ENCODE assay signal across 16 cellular contexts in the genomic region with DNA sequence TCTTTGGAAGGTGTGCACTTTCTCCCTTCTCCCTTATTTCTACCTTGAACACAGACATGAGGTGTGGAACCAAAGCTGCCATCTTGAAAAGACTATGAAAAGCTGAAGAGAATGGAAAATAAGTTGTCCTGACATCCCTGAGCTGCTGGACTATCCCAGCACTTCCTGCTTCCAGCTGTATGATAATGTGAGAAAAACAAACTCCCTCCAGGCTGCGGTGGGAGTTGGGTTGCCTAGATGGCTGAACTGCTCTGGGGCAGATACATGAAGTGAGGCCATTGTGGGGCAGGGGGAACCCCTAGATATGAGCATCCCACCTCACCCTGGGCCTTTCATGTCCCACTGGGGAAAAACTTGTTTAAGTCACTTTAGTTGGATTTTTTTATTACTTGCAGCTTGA.
DNase-seq lines count a peak whose midpoint lies in the region; ATAC-seq and TF ChIP-seq lines count a peak whose summit lies in the region.
"Had no signal": no experiment of that assay in that cellular context is flagged by ENCODE, and none has a peak within 500 bp of the region (broad histone marks: within the 10 kb centered on the region; RNA-seq: fewer than 3 reads in every experiment).

No MANE protein-coding gene starts in this region.

- no peaks in the 10 kb centered on the region for H3K36me3 Mint-ChIP-seq in GM23338 (ENCODE audit: low read depth)

- no peak overlapping the region for H2BK5ac ChIP-seq in mesenchymal stem cell (ENCODE audit: low read depth, low read length, poor library complexity, severe bottlenecking)

- H3K9me3 ChIP-seq in mesenchymal stem cell (ENCODE audit: control insufficient read depth, low read length) = no peaks in the 10 kb centered on the region
- H3K9me3 ChIP-seq: BE2C, HAP-1 had no signal

- TF ChIP-seq CTCF in GM23338 (conservative IDR thresholded peaks at IDR 0.05; ENCODE audit: low read depth in 2 of 2) (no peak), omental fat pad (IDR thresholded peaks at IDR 0.05) (no peak)

- no peak overlapping the region for H4K91ac ChIP-seq in mesenchymal stem cell (ENCODE audit: low read length)

- H3K79me2 ChIP-seq in GM23338 (replicated peaks; ENCODE audit: insufficient read depth) = no peaks in the 10 kb centered on the region

- DNase-seq in NCI-H748 (lab: John Stamatoyannopoulos, UW; ENCODE audit: unreplicated experiment) (peak; percentile 10), NCI-H748 treated with DMSO at 0.1 percent for 48 hours (lab: John Stamatoyannopoulos, UW) (no peak), GM23338 (ENCODE audit: low spot score) (no peak), mesenchymal stem cell (no peak), omental fat pad (ENCODE audit: low spot score) (no peak)
- DNase-seq in activated CD4-positive, alpha-beta T cell treated with anti-CD3 and anti-CD28 coated beads for 1 hour = no peak
- DNase-seq: ACHN; BE2C; CD4-positive, alpha-beta T cell; DMS153; DND-41; EL had no signal

- H2BK15ac ChIP-seq in mesenchymal stem cell (ENCODE audit: low read depth, poor library complexity, severe bottlenecking) = no peak overlapping the region

- no peaks in the 10 kb centered on the region for H3K36me3 ChIP-seq in GM23338 (ENCODE audit: insufficient read depth)
- no peaks in the 10 kb centered on the region for H3K36me3 ChIP-seq in mesenchymal stem cell (ENCODE audit: control insufficient read depth in 1 of 2, insufficient read depth in 2 of 2, low read depth in 1 of 2, low read length in 2 of 2)
- H3K36me3 ChIP-seq: BE2C, HAP-1 had no signal

- H3K27me3 ChIP-seq in GM23338 (ENCODE audit: insufficient read depth) = no peaks in the 10 kb centered on the region
- H3K27me3 ChIP-seq in mesenchymal stem cell (ENCODE audit: control insufficient read depth in 1 of 2, insufficient read depth in 1 of 2, low read length in 2 of 2) = no peaks in the 10 kb centered on the region

- no peak overlapping the region for H3K27ac ChIP-seq in GM23338 (ENCODE audit: low read depth)
- no peak overlapping the region for H3K27ac ChIP-seq in mesenchymal stem cell (ENCODE audit: low read length, poor library complexity, severe bottlenecking)
- H3K27ac ChIP-seq: C4-2B had no signal

- no peak overlapping the region for H3K14ac ChIP-seq in mesenchymal stem cell (ENCODE audit: low read length in 2 of 2)

- 0 out of 2 replicates have a peak, but pooled peaks cover 3% of the 10 kb centered on the region for H3K9me2 ChIP-seq in GM23338 (ENCODE audit: insufficient read depth)

- H3K4me3 Mint-ChIP-seq in GM23338 = no peak overlapping the region
- H3K4me3 Mint-ChIP-seq: CD4-positive, alpha-beta T cell had no signal

- H3K79me1 ChIP-seq in mesenchymal stem cell (replicated peaks; ENCODE audit: low read length, poor library complexity, severe bottlenecking) = no peaks in the 10 kb centered on the region

- no peak overlapping the region for H3K18ac ChIP-seq in mesenchymal stem cell (ENCODE audit: low read depth in 1 of 2, low read length in 2 of 2)

- no peak overlapping the region for H3K4me3 ChIP-seq in GM23338
- no peak overlapping the region for H3K4me3 ChIP-seq in mesenchymal stem cell (ENCODE audit: insufficient read depth in 1 of 2, low read depth in 1 of 2, low read length in 2 of 2)
- H3K4me3 ChIP-seq: GM12878, HAP-1 had no signal

- H2BK120ac ChIP-seq in mesenchymal stem cell (ENCODE audit: low read depth, low read length) = no peak overlapping the region

- H3K4me1 ChIP-seq in GM23338 (ENCODE audit: insufficient read depth) (no peaks in the 10 kb centered on the region), mesenchymal stem cell (ENCODE audit: control insufficient read depth, insufficient read depth, low read depth, low read length) (peaks cover 2% of the 10 kb centered on the region)
- H3K4me1 ChIP-seq: BE2C, HAP-1 had no signal

- H3K4me2 ChIP-seq in GM23338 (no peak overlapping the region), mesenchymal stem cell (ENCODE audit: low read length, poor library complexity, severe bottlenecking) (no peak overlapping the region)

- H3K23ac ChIP-seq in mesenchymal stem cell (ENCODE audit: low read length in 2 of 2) = no peak overlapping the region

- peak overlapping the region in 1 of 2 experiments; percentile 22 for H3K4ac ChIP-seq in mesenchymal stem cell (ENCODE audit: low read depth in 1 of 2, low read length in 2 of 2)

- no peak overlapping the region for H2BK12ac ChIP-seq in mesenchymal stem cell (ENCODE audit: low read length in 2 of 2)

- H4K20me1 ChIP-seq in GM23338 (replicated peaks; ENCODE audit: insufficient read depth) = no peaks in the 10 kb centered on the region

- no peaks in the 10 kb centered on the region for H3F3A ChIP-seq in GM23338 (replicated peaks; ENCODE audit: low read depth)

- no peak overlapping the region for H3K9ac ChIP-seq in mesenchymal stem cell (ENCODE audit: low read length)

- no peak overlapping the region for H3K27ac Mint-ChIP-seq in GM23338
- H3K27ac Mint-ChIP-seq: CD4-positive, alpha-beta T cell had no signal

- H2AFZ ChIP-seq in GM23338 (0 out of 2 replicates have a peak overlapping the region, but pooled peaks have one; percentile 59), mesenchymal stem cell (ENCODE audit: low read depth, low read length) (no peak overlapping the region)

- peaks cover 5% of the 10 kb centered on the region for H3K4me1 Mint-ChIP-seq in GM23338

- H2AK5ac ChIP-seq in mesenchymal stem cell (ENCODE audit: low read length, severe bottlenecking) = no peak overlapping the region

- ATAC-seq in GM23338 (no peak), GM18519 (IDR thresholded peaks at IDR 0.05; ENCODE audit: low FRiP score, unreplicated experiment) (no peak), omental fat pad (ENCODE audit: low FRiP score) (no peak)
- ATAC-seq: GM12878 had no signal

- peak overlapping the region; percentile 50 for H4K8ac ChIP-seq in mesenchymal stem cell (ENCODE audit: low read length)

- 0% methylated on average over 1 of the region's 1 CpG for WGBS in mesenchymal stem cell

- no peaks in the 10 kb centered on the region; the same call in 2 of the 3 replicates for H3K9me3 Mint-ChIP-seq in GM23338
- H3K9me3 Mint-ChIP-seq: CD4-positive, alpha-beta T cell had no signal

- peaks cover 8% of the 10 kb centered on the region for H3K27me3 Mint-ChIP-seq in GM23338 (ENCODE audit: insufficient read depth, low read depth, poor library complexity)

TF ChIP-seq in GM23338, 12 proteins besides CTCF, POLR2A, EP300 and RAD21 (continues in another document):
- no peak for TF ChIP-seq EZH2 (IDR thresholded peaks at IDR 0.05; ENCODE audit: low read depth, unreplicated experiment)
- TF ChIP-seq STAT1 (IDR thresholded peaks at IDR 0.05; ENCODE audit: unreplicated experiment) = no peak
- TF ChIP-seq, protein P1, sequence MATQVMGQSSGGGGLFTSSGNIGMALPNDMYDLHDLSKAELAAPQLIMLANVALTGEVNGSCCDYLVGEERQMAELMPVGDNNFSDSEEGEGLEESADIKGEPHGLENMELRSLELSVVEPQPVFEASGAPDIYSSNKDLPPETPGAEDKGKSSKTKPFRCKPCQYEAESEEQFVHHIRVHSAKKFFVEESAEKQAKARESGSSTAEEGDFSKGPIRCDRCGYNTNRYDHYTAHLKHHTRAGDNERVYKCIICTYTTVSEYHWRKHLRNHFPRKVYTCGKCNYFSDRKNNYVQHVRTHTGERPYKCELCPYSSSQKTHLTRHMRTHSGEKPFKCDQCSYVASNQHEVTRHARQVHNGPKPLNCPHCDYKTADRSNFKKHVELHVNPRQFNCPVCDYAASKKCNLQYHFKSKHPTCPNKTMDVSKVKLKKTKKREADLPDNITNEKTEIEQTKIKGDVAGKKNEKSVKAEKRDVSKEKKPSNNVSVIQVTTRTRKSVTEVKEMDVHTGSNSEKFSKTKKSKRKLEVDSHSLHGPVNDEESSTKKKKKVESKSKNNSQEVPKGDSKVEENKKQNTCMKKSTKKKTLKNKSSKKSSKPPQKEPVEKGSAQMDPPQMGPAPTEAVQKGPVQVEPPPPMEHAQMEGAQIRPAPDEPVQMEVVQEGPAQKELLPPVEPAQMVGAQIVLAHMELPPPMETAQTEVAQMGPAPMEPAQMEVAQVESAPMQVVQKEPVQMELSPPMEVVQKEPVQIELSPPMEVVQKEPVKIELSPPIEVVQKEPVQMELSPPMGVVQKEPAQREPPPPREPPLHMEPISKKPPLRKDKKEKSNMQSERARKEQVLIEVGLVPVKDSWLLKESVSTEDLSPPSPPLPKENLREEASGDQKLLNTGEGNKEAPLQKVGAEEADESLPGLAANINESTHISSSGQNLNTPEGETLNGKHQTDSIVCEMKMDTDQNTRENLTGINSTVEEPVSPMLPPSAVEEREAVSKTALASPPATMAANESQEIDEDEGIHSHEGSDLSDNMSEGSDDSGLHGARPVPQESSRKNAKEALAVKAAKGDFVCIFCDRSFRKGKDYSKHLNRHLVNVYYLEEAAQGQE (IDR thresholded peaks at IDR 0.05; ENCODE audit: unreplicated experiment) = no peak
- no peak for TF ChIP-seq EZH2phosphoT487 (IDR thresholded peaks at IDR 0.05; ENCODE audit: unreplicated experiment)
- no peak for TF ChIP-seq NANOG (IDR thresholded peaks at IDR 0.05; ENCODE audit: borderline replicate concordance)
- TF ChIP-seq CREB1 (CRISPR knock-in tag; IDR thresholded peaks at IDR 0.05; ENCODE audit: low read depth) = no peak
- no peak for TF ChIP-seq POLR2AphosphoS5 (IDR thresholded peaks at IDR 0.05; ENCODE audit: low read depth)
- no peak for TF ChIP-seq ZNF114 (CRISPR knock-in tag; IDR thresholded peaks at IDR 0.05)
- TF ChIP-seq ZNF331 (CRISPR knock-in tag; IDR thresholded peaks at IDR 0.05; ENCODE audit: low read depth) = no peak
- no peak for TF ChIP-seq JUNB (IDR thresholded peaks at IDR 0.05; ENCODE audit: unreplicated experiment)
